Comparison of ENCODE assay signal across 1 cellular context in the genomic region with DNA sequence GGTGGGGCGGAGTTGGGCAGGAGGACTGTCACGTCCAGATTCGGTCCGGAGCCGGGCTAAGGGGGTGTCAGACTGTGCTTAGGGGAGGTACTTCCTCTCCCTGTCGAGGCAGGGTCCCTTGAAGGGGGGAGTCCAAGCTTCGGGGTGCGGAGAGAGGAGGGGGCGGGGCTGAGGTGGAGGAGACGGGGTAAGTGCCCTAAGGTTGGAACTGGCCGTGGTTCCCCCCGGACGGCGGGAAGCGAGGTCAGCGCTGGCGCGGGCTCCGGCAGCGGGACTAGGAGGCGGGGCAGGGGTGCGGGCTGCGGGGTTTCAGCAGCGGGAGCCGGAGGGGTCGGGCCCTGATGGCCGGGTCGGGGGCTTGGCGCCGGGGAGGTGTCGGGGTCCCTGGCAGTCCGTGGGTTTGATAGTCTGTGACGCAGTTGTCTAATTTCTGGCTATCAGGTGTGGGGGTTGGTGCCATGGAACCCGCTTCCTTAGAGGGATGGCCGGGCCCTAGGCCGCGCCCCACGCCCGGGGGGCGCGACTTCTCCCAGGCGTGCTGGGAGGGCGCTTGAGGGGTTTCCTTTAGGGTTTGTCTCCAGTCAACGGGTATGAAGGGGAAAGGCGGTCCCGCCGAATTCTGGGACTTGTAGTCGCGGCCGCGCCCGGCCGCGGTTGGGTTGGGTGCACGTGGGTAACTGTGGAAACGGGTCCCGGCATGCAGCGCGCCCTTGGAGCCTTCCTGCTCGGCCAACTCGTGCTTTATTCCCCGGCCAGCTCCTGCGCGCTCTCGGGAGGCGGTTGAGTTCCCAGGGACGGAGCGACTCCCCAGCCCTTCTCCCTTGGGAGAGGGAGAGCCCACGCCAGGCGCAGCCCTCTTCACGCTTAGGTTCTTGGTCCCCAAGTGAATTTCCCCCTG.
TF ChIP-seq lines count a peak whose summit lies in the region.

No MANE protein-coding gene starts in this region.

TF ChIP-seq in K562, 482 proteins besides CTCF, POLR2A, EP300 and RAD21 (continued from another document):
- TF ChIP-seq ZNF407 (IDR thresholded peaks at IDR 0.05; ENCODE audit: low read depth) (no peak), ZNF316 (IDR thresholded peaks at IDR 0.05) (no peak)
